ENCODE assay signal across 10 cellular contexts in the genomic region with DNA sequence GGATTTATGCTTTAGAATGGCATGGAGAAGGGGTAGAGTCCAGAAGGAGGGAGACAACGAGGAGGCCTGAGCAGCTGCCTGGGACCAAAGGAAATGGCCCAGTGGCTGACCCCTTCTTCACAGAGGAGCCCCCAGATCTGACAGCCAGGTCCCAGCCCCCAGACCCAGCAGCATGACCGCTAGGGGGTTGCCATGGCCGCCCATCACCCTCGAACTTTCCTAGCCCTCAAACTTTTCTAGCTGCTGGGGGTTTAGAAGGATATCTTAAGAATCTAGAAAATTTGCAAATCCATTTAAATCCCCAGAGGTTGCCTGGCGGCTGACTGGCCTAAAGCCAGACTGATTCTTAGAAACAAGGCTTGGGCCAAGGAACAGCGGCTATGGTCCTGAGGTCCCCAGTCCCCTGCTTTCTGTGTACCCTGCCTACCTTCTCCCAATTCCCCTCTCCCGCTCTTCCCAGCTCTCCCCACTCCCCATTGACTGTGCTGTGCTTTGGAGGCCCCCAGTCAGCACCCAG. TPM values are rescaled to one million over a fixed set of nuclear protein-coding genes. Genes with fewer than 3 reads are reported as not detected.
A peak's percentile ranks its signal among the peaks of the same experiment; 100 is the strongest.
DNase-seq lines count a peak whose midpoint lies in the region; ATAC-seq lines count a peak whose summit lies in the region.
"Had no signal": no experiment of that assay in that cellular context is flagged by ENCODE, and none has a peak within 500 bp of the region (broad histone marks: within the 10 kb centered on the region; RNA-seq: fewer than 3 reads in every experiment).

No MANE protein-coding gene starts in this region.

- H3K9me3 Mint-ChIP-seq in activated naive CD8-positive, alpha-beta T cell treated with anti-CD3 and anti-CD28 coated beads for 36 hours: no peaks in the 10 kb centered on the region
- no peaks in the 10 kb centered on the region for H3K9me3 Mint-ChIP-seq in stimulated activated memory B cell treated with anti-CD40 and anti-IgM and Interleukin-4, amounts not matched to agents 10 μg/mL and 1 μg/mL and 100 μg/mL, for 72 hours
- H3K9me3 Mint-ChIP-seq: T-cell had no signal

- H3K36me3 Mint-ChIP-seq in activated naive CD8-positive, alpha-beta T cell treated with anti-CD3 and anti-CD28 coated beads for 36 hours: no peaks in the 10 kb centered on the region
- no peaks in the 10 kb centered on the region for H3K36me3 Mint-ChIP-seq in stimulated activated memory B cell treated with anti-CD40 and anti-IgM and Interleukin-4, amounts not matched to agents 10 μg/mL and 1 μg/mL and 100 μg/mL, for 72 hours
- H3K36me3 Mint-ChIP-seq: T-cell had no signal

- H3K36me3 ChIP-seq in H7 (replicated peaks; ENCODE audit: control insufficient read depth, insufficient read depth, low read length): no peaks in the 10 kb centered on the region

- no peak overlapping the region for H3K4me3 ChIP-seq in H7 (ENCODE audit: insufficient read depth, low read depth, low read length)

- no peak overlapping the region for H3K27ac Mint-ChIP-seq in activated naive CD8-positive, alpha-beta T cell treated with anti-CD3 and anti-CD28 coated beads for 36 hours
- peak overlapping the region; percentile 91 for H3K27ac Mint-ChIP-seq in stimulated activated memory B cell treated with anti-CD40 and anti-IgM and Interleukin-4, amounts not matched to agents 10 μg/mL and 1 μg/mL and 100 μg/mL, for 72 hours

- peak overlapping the region; percentile 34 for H3K4me3 Mint-ChIP-seq in activated naive CD8-positive, alpha-beta T cell treated with anti-CD3 and anti-CD28 coated beads for 36 hours
- H3K4me3 Mint-ChIP-seq in stimulated activated memory B cell treated with anti-CD40 and anti-IgM and Interleukin-4, amounts not matched to agents 10 μg/mL and 1 μg/mL and 100 μg/mL, for 72 hours: peak overlapping the region; percentile 94

- DNase-seq in H7 (peak; percentile 59), DMS79 treated with DMSO at 0.1 percent for 48 hours (lab: John Stamatoyannopoulos, UW) (no peak), SK-N-DZ (ENCODE audit: low spot score) (no peak)
- no peak for DNase-seq in activated naive CD8-positive, alpha-beta T cell treated with anti-CD3 and anti-CD28 coated beads for 36 hours
- no peak for DNase-seq in central memory CD4-positive, alpha-beta T cell
- DNase-seq: mammary epithelial cell had no signal

- peaks cover 15% of the 10 kb centered on the region for H3K27me3 Mint-ChIP-seq in activated naive CD8-positive, alpha-beta T cell treated with anti-CD3 and anti-CD28 coated beads for 36 hours
- H3K27me3 Mint-ChIP-seq in stimulated activated memory B cell treated with anti-CD40 and anti-IgM and Interleukin-4, amounts not matched to agents 10 μg/mL and 1 μg/mL and 100 μg/mL, for 72 hours: no peaks in the 10 kb centered on the region

- peak overlapping the region; percentile 88 for H3K27ac ChIP-seq in layer of hippocampus (ENCODE audit: low read depth, low read length)

- H3K27me3 ChIP-seq in H7 (ENCODE audit: control insufficient read depth, insufficient read depth, low read length) (no peaks in the 10 kb centered on the region; the same call in 1 of the 2 replicates), layer of hippocampus (ENCODE audit: control insufficient read depth, insufficient read depth, low read length) (no peaks in the 10 kb centered on the region)

- peaks cover 7% of the 10 kb centered on the region for H3K4me1 Mint-ChIP-seq in activated naive CD8-positive, alpha-beta T cell treated with anti-CD3 and anti-CD28 coated beads for 36 hours
- peaks cover 34% of the 10 kb centered on the region for H3K4me1 Mint-ChIP-seq in stimulated activated memory B cell treated with anti-CD40 and anti-IgM and Interleukin-4, amounts not matched to agents 10 μg/mL and 1 μg/mL and 100 μg/mL, for 72 hours

- ATAC-seq in stimulated activated memory B cell treated with anti-CD40 and anti-IgM and Interleukin-4, amounts not matched to agents 10 μg/mL and 1 μg/mL and 100 μg/mL, for 72 hours: no peak
- no peak for ATAC-seq in GM21360 (IDR thresholded peaks at IDR 0.05; ENCODE audit: unreplicated experiment)

RNA-seq across cellular contexts. Expression of a gene that starts 1.0 kb away (rescaled TPM):
- 0.48 and 3.2 TPM in 2 replicates for total RNA-seq in H7 (2014; rRNA removed; shearing (Covaris generic))
- 1 to 10 TPM; 1.1 to 1.5 TPM for total RNA-seq in activated naive CD8-positive, alpha-beta T cell treated with anti-CD3 and anti-CD28 coated beads for 36 hours
- 9.7 and 10.5 TPM in 2 replicates for polyA plus RNA-seq in SK-N-DZ (2014; cell fraction: cytosol; rRNA removed)
- polyA plus RNA-seq in SK-N-DZ (2014; cell fraction: nucleus; rRNA removed): 13.0 and 23.0 TPM in 2 replicates

RNA-seq across cellular contexts. Expression of a gene that starts 11.9 kb away (rescaled TPM):
- total RNA-seq in H7 (2014; rRNA removed; shearing (Covaris generic)): 0.62 TPM in 1 of 2 replicates, not detected in the other
- not detected for total RNA-seq in activated naive CD8-positive, alpha-beta T cell treated with anti-CD3 and anti-CD28 coated beads for 36 hours
- polyA plus RNA-seq in SK-N-DZ (2014; cell fraction: cytosol; rRNA removed): not detected in 2 replicates
- 0.12 TPM in 1 of 2 replicates, not detected in the other for polyA plus RNA-seq in SK-N-DZ (2014; cell fraction: nucleus; rRNA removed)
- total RNA-seq: mammary epithelial cell had no signal
- polyA plus RNA-seq: mammary epithelial cell had no signal

RNA-seq across cellular contexts. Expression of a gene that starts 35.2 kb away (rescaled TPM):
- total RNA-seq in H7 (2014; rRNA removed; shearing (Covaris generic)): not detected in 2 replicates
- not detected for total RNA-seq in activated naive CD8-positive, alpha-beta T cell treated with anti-CD3 and anti-CD28 coated beads for 36 hours
- not detected in 2 replicates for polyA plus RNA-seq in SK-N-DZ (2014; cell fraction: cytosol; rRNA removed)
- polyA plus RNA-seq in SK-N-DZ (2014; cell fraction: nucleus; rRNA removed): not detected in 2 replicates
- total RNA-seq: mammary epithelial cell, T-cell had no signal
- polyA plus RNA-seq: mammary epithelial cell had no signal
